8 cellular contexts compared by ENCODE assay signal in the genomic region with DNA sequence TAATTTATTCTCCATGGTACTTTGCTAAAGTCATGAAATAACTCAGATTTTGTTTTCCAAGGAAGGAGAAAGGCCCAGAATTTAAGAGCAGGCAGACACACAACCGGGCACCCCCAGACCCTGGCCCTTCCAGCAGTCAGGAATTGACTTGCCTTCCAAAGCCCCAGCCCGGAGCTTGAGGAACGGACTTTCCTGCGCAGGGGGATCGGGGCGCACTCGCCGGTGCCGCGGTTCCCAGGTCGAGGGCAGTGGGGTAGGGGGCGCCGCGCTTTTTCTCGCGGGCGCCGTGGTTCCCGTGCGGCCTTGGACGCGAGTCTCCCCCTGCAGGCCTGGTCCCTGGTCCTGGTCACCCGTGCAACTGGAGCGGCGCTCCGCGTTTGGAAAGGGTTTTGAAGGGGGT. TPM values are rescaled to one million over a fixed set of nuclear protein-coding genes. Genes with fewer than 3 reads are reported as not detected.
A peak's percentile ranks its signal among the peaks of the same experiment; 100 is the strongest.
DNase-seq lines count a peak whose midpoint lies in the region; ATAC-seq and TF ChIP-seq lines count a peak whose summit lies in the region.

No MANE protein-coding gene starts in this region.

- H3K4me2 ChIP-seq in OCI-LY7 (ENCODE audit: low read length) = peak overlapping the region; percentile 94

- no peaks in the 10 kb centered on the region for H3K9me2 ChIP-seq in OCI-LY7 (ENCODE audit: insufficient read depth, low read length)

- peak; percentile 53 for DNase-seq in OCI-LY7 (ENCODE audit: low spot score)
- peak in 2 of 10 donors; percentile 7 to 16 for DNase-seq in naive thymus-derived CD8-positive, alpha-beta T cell
- no peak for DNase-seq in cortex of kidney (lab: John Stamatoyannopoulos, UW)
- no peak for DNase-seq in NCI-H2227 (lab: John Stamatoyannopoulos, UW; ENCODE audit: unreplicated experiment)

- H2AFZ ChIP-seq in OCI-LY7 (ENCODE audit: low read length) = peak overlapping the region; percentile 81; the same call in 1 of the 2 replicates

- H3K79me2 ChIP-seq in OCI-LY7 (ENCODE audit: insufficient read depth, low read depth, low read length) = peaks cover 66% of the 10 kb centered on the region

- CTCF ChIA-PET in OCI-LY7 (lab: Charles Lee; ENCODE audit: unreplicated experiment) = no interaction called here

- H3K36me3 ChIP-seq in OCI-LY7 (ENCODE audit: insufficient read depth, low read length) (0 out of 2 replicates have a peak, but pooled peaks cover under 1% of the 10 kb centered on the region), ectodermal cell (ENCODE audit: control insufficient read depth, insufficient read depth, low read length) (no peaks in the 10 kb centered on the region)

- POLR2A ChIA-PET in OCI-LY7 (lab: Charles Lee) = no interaction called here
- POLR2A ChIA-PET in naive thymus-derived CD8-positive, alpha-beta T cell (lab: Charles Lee) = interaction anchor here (0.8 kb wide), 1 partner anchor 39 kb away, joined by 3 read pairs; no protein-coding TSS in a partner anchor

- no peaks in the 10 kb centered on the region for H3K27me3 ChIP-seq in ectodermal cell (ENCODE audit: control insufficient read depth, insufficient read depth, low read length, poor library complexity, severe bottlenecking)

- intact Hi-C loops in OCI-LY7 (cut with micrococcal nuclease; ENCODE audit: unreplicated experiment) = loop anchor here (2.0 kb wide), 1 partner anchor 329 kb away; a partner anchor contains a TSS

- H3K4me3 Mint-ChIP-seq in naive thymus-derived CD8-positive, alpha-beta T cell = peak overlapping the region; percentile 41 to 94 (median 84)

- ATAC-seq in naive thymus-derived CD8-positive, alpha-beta T cell = no peak
- ATAC-seq in GM21367 (IDR thresholded peaks at IDR 0.05; ENCODE audit: unreplicated experiment) (no peak), GM19035 (IDR thresholded peaks at IDR 0.05; ENCODE audit: unreplicated experiment) (no peak)

- H3K9me3 ChIP-seq in OCI-LY7 (ENCODE audit: low read length) (no peaks in the 10 kb centered on the region), ectodermal cell (ENCODE audit: control insufficient read depth, low read length) (no peaks in the 10 kb centered on the region)

- H3K4me3 ChIP-seq in OCI-LY7 (ENCODE audit: low read depth, low read length, poor library complexity, severe bottlenecking) = peak overlapping the region; percentile 87
- peak overlapping the region; percentile 65 for H3K4me3 ChIP-seq in ectodermal cell (ENCODE audit: insufficient read depth, low read depth, low read length)

- H3K4me1 Mint-ChIP-seq in naive thymus-derived CD8-positive, alpha-beta T cell = peaks cover 23 to 65% (median 61%) of the 10 kb centered on the region in 4 donors

- peaks cover 0 to 5% (median 0%) of the 10 kb centered on the region in 3 donors for H3K36me3 Mint-ChIP-seq in naive thymus-derived CD8-positive, alpha-beta T cell

- H3K27ac ChIP-seq in OCI-LY7 (ENCODE audit: low read depth, low read length, poor library complexity, severe bottlenecking) = peak overlapping the region; percentile 73
- H3K27ac ChIP-seq in ectodermal cell (ENCODE audit: insufficient read depth, low read depth, low read length, poor library complexity, severe bottlenecking) = no peak overlapping the region

- H3K4me1 ChIP-seq in OCI-LY7 (ENCODE audit: insufficient read depth, low read length, poor library complexity, severe bottlenecking) = peaks cover 41% of the 10 kb centered on the region
- H3K4me1 ChIP-seq in ectodermal cell (ENCODE audit: control insufficient read depth, insufficient read depth, low read length) = peaks cover 6% of the 10 kb centered on the region

- H3K9me3 Mint-ChIP-seq in naive thymus-derived CD8-positive, alpha-beta T cell = no peaks in the 10 kb centered on the region

- H3K27ac Mint-ChIP-seq in naive thymus-derived CD8-positive, alpha-beta T cell = peak overlapping the region; percentile 58 to 94 (median 91)

- H3K27me3 Mint-ChIP-seq in naive thymus-derived CD8-positive, alpha-beta T cell = no peaks in the 10 kb centered on the region

- BruUV-seq in OCI-LY7 (replicated peaks; lab: Mats Ljungman, UMichigan) = no TSS peak

- TF ChIP-seq CTCF in GM12874 (IDR thresholded peaks at IDR 0.05; ENCODE audit: insufficient read depth, low read depth, low read length) (peak; percentile 32; the same call in 1 of the 2 replicates), OCI-LY7 (conservative IDR thresholded peaks at IDR 0.05; ENCODE audit: low read length) (peak; percentile 63)

- H4K20me1 ChIP-seq in OCI-LY7 (ENCODE audit: insufficient read depth, low read length) = no peaks in the 10 kb centered on the region

- WGBS in ectodermal cell, 2 experiments = 11 to 12% methylated on average over 27 of the region's 27 CpGs

RNA-seq across cellular contexts. Expression of a gene that starts 1.2 kb away (rescaled TPM):
- 6.6 and 8.4 TPM in 2 replicates for total RNA-seq in OCI-LY7 (2014; rRNA removed; shearing (Covaris generic))
- 15.1 and 16.1 TPM in 2 replicates for total RNA-seq in OCI-LY7 (2022)
- polyA plus RNA-seq in ectodermal cell (2013, experiment 1 of 4) = 12.7 TPM
- 13.2 TPM for polyA plus RNA-seq in ectodermal cell (2013, experiment 2 of 4)
- 7.7 TPM for polyA plus RNA-seq in ectodermal cell (2013, experiment 3 of 4)
- polyA plus RNA-seq in ectodermal cell (2013, experiment 4 of 4) = 8.1 TPM
- total RNA-seq in naive thymus-derived CD8-positive, alpha-beta T cell = 10 to 100 TPM; 24.3 to 25.6 TPM
- polyA plus RNA-seq in naive thymus-derived CD8-positive, alpha-beta T cell = 1 to 10 TPM; 4.6 to 8.4 (median 5.7) TPM
